ENCODE assay signal across 1 cellular context in genomic region chr12:132710422-132711168, GRCh38.
TF ChIP-seq lines count a peak whose summit lies in the region.

Gene PGAM5 (plus strand): TSS chr12:132710842. CDS start chr12:132710877, 35 bp downstream.

TF ChIP-seq in HepG2, 621 proteins besides CTCF, POLR2A, EP300 and RAD21 (continued from another document and continues in another):
- no peak for TF ChIP-seq ZNF138 (CRISPR knock-in tag; IDR thresholded peaks at IDR 0.05; ENCODE audit: low read depth)
- TF ChIP-seq, protein P1, sequence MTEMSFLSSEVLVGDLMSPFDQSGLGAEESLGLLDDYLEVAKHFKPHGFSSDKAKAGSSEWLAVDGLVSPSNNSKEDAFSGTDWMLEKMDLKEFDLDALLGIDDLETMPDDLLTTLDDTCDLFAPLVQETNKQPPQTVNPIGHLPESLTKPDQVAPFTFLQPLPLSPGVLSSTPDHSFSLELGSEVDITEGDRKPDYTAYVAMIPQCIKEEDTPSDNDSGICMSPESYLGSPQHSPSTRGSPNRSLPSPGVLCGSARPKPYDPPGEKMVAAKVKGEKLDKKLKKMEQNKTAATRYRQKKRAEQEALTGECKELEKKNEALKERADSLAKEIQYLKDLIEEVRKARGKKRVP (CRISPR knock-in tag; IDR thresholded peaks at IDR 0.05) = peak in 1 of 2 experiments; percentile 60; a peak in 1 of 4 replicates
- peak; percentile 71 for TF ChIP-seq ZSCAN25 (CRISPR knock-in tag; IDR thresholded peaks at IDR 0.05)
- no peak for TF ChIP-seq MEIS1 (CRISPR knock-in tag; IDR thresholded peaks at IDR 0.05; ENCODE audit: borderline replicate concordance)
- peak; percentile 23; the same call in 1 of the 2 replicates for TF ChIP-seq ZNF441 (CRISPR knock-in tag; IDR thresholded peaks at IDR 0.05; ENCODE audit: borderline replicate concordance)
- TF ChIP-seq AHR (CRISPR knock-in tag; IDR thresholded peaks at IDR 0.05) = no peak
- TF ChIP-seq ELK4 (CRISPR knock-in tag; IDR thresholded peaks at IDR 0.05; ENCODE audit: borderline replicate concordance) = no peak
- TF ChIP-seq ATRX (CRISPR knock-in tag; IDR thresholded peaks at IDR 0.05; ENCODE audit: borderline replicate concordance) = no peak
- TF ChIP-seq ZNF703 (CRISPR knock-in tag; IDR thresholded peaks at IDR 0.05; ENCODE audit: borderline replicate concordance) = peak; percentile 82; the same call in 1 of the 2 replicates
- TF ChIP-seq CEBPB (IDR thresholded peaks at IDR 0.05; ENCODE audit: borderline replicate concordance, low read depth, low read length) = no peak
- TF ChIP-seq ZSCAN12 (CRISPR knock-in tag; IDR thresholded peaks at IDR 0.05) = no peak
- no peak for TF ChIP-seq ATM (IDR thresholded peaks at IDR 0.05; ENCODE audit: borderline replicate concordance)
- TF ChIP-seq KDM3A (CRISPR knock-in tag; IDR thresholded peaks at IDR 0.05; ENCODE audit: low read depth) = peak; percentile 82
- no peak for TF ChIP-seq EED (CRISPR knock-in tag; IDR thresholded peaks at IDR 0.05)
- no peak for TF ChIP-seq ZNF136 (CRISPR knock-in tag; IDR thresholded peaks at IDR 0.05; ENCODE audit: low read depth)
- peak; percentile 25; the same call in 1 of the 2 replicates for TF ChIP-seq ZMYM3 (CRISPR knock-in tag; IDR thresholded peaks at IDR 0.05)
- TF ChIP-seq TEF (CRISPR knock-in tag; IDR thresholded peaks at IDR 0.05) = peak; percentile 39; the same call in 1 of the 2 replicates
- peak; percentile 84 for TF ChIP-seq GATAD1 (CRISPR knock-in tag; IDR thresholded peaks at IDR 0.05)
- TF ChIP-seq NFAT5 (CRISPR knock-in tag; IDR thresholded peaks at IDR 0.05) = peak; percentile 92
- TF ChIP-seq PLSCR1 (CRISPR knock-in tag; IDR thresholded peaks at IDR 0.05; ENCODE audit: borderline replicate concordance) = no peak
- peak; percentile 44; the same call in 1 of the 2 replicates for TF ChIP-seq ZNF350 (CRISPR knock-in tag; IDR thresholded peaks at IDR 0.05; ENCODE audit: borderline replicate concordance, low read depth)
- TF ChIP-seq MTF1 (CRISPR knock-in tag; IDR thresholded peaks at IDR 0.05) = no peak
- TF ChIP-seq NFKB2 (CRISPR knock-in tag; IDR thresholded peaks at IDR 0.05; ENCODE audit: borderline replicate concordance) = peak; percentile 95
- no peak for TF ChIP-seq ZNF3 (CRISPR knock-in tag; IDR thresholded peaks at IDR 0.05)
- peak; percentile 62 for TF ChIP-seq PPARG (CRISPR knock-in tag; conservative IDR thresholded peaks at IDR 0.05)
- TF ChIP-seq ARID2 (CRISPR knock-in tag; IDR thresholded peaks at IDR 0.05; ENCODE audit: borderline replicate concordance) = no peak
- TF ChIP-seq, protein P2, sequence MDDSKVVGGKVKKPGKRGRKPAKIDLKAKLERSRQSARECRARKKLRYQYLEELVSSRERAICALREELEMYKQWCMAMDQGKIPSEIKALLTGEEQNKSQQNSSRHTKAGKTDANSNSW (CRISPR knock-in tag; IDR thresholded peaks at IDR 0.05; ENCODE audit: borderline replicate concordance) = no peak
- no peak; the same call in 1 of the 2 replicates for TF ChIP-seq ZNF543 (CRISPR knock-in tag; IDR thresholded peaks at IDR 0.05)
- TF ChIP-seq ZNF451 (CRISPR knock-in tag; IDR thresholded peaks at IDR 0.05) = peak; percentile 78
- no peak for TF ChIP-seq NR3C1 (CRISPR knock-in tag; IDR thresholded peaks at IDR 0.05)
- peak; percentile 86 for TF ChIP-seq MYC (CRISPR knock-in tag; IDR thresholded peaks at IDR 0.05; ENCODE audit: borderline replicate concordance)
- no peak for TF ChIP-seq HDAC6 (IDR thresholded peaks at IDR 0.05; ENCODE audit: low read depth, low read length)
- TF ChIP-seq, protein P3, sequence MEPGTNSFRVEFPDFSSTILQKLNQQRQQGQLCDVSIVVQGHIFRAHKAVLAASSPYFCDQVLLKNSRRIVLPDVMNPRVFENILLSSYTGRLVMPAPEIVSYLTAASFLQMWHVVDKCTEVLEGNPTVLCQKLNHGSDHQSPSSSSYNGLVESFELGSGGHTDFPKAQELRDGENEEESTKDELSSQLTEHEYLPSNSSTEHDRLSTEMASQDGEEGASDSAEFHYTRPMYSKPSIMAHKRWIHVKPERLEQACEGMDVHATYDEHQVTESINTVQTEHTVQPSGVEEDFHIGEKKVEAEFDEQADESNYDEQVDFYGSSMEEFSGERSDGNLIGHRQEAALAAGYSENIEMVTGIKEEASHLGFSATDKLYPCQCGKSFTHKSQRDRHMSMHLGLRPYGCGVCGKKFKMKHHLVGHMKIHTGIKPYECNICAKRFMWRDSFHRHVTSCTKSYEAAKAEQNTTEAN (CRISPR knock-in tag; conservative IDR thresholded peaks at IDR 0.05) = peak; percentile 79; the same call in 1 of the 2 replicates
- TF ChIP-seq TOPORS (CRISPR knock-in tag; IDR thresholded peaks at IDR 0.05) = peak; percentile 95
- TF ChIP-seq DMAP1 (CRISPR knock-in tag; IDR thresholded peaks at IDR 0.05) = peak; percentile 93
- peak; percentile 94 for TF ChIP-seq ZNF224 (CRISPR knock-in tag; IDR thresholded peaks at IDR 0.05)
- peak; percentile 87 for TF ChIP-seq CHD2 (IDR thresholded peaks at IDR 0.05; ENCODE audit: low read depth, low read length)
- peak; percentile 92 for TF ChIP-seq SP2 (CRISPR knock-in tag; IDR thresholded peaks at IDR 0.05)
- TF ChIP-seq, protein P4, sequence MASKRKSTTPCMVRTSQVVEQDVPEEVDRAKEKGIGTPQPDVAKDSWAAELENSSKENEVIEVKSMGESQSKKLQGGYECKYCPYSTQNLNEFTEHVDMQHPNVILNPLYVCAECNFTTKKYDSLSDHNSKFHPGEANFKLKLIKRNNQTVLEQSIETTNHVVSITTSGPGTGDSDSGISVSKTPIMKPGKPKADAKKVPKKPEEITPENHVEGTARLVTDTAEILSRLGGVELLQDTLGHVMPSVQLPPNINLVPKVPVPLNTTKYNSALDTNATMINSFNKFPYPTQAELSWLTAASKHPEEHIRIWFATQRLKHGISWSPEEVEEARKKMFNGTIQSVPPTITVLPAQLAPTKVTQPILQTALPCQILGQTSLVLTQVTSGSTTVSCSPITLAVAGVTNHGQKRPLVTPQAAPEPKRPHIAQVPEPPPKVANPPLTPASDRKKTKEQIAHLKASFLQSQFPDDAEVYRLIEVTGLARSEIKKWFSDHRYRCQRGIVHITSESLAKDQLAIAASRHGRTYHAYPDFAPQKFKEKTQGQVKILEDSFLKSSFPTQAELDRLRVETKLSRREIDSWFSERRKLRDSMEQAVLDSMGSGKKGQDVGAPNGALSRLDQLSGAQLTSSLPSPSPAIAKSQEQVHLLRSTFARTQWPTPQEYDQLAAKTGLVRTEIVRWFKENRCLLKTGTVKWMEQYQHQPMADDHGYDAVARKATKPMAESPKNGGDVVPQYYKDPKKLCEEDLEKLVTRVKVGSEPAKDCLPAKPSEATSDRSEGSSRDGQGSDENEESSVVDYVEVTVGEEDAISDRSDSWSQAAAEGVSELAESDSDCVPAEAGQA (IDR thresholded peaks at IDR 0.05; ENCODE audit: low read depth) = peak; percentile 52
- TF ChIP-seq, protein P4 (CRISPR knock-in tag; IDR thresholded peaks at IDR 0.05; ENCODE audit: borderline replicate concordance) = no peak
- TF ChIP-seq CENPX (CRISPR knock-in tag; IDR thresholded peaks at IDR 0.05) = no peak
- no peak for TF ChIP-seq GTF2F1 (IDR thresholded peaks at IDR 0.05; ENCODE audit: low read length)
- TF ChIP-seq CBX5 (CRISPR knock-in tag; IDR thresholded peaks at IDR 0.05; ENCODE audit: borderline replicate concordance) = peak; percentile 50; the same call in 1 of the 2 replicates
- TF ChIP-seq, protein P5, sequence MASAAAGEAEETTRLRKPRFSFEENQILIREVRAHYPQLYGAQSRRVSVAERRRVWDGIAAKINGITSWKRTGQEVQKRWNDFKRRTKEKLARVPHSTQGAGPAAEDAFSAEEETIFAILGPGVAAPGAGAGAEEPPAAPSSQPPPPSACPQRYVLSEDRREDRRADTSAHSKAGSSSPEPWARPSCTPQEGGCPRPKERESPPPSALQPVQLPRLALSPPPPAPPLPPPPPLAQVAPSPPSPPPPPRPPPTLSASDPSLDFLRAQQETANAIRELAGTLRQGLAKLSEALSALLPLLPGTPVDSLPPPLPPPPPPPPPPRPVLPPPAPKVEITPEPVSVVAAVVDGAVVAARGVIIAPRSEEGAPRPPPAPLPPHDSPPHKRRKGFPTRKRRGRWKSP (CRISPR knock-in tag; IDR thresholded peaks at IDR 0.05) = no peak; the same call in 1 of the 2 replicates
- peak; percentile 93 for TF ChIP-seq ZSCAN31 (CRISPR knock-in tag; IDR thresholded peaks at IDR 0.05; ENCODE audit: low read depth)
- 0 out of 2 replicates have a peak, but pooled peaks have one; percentile 77 for TF ChIP-seq EEA1 (CRISPR knock-in tag; IDR thresholded peaks at IDR 0.05; ENCODE audit: borderline replicate concordance)
- peak; percentile 81; the same call in 1 of the 2 replicates for TF ChIP-seq ZNF558 (CRISPR knock-in tag; IDR thresholded peaks at IDR 0.05; ENCODE audit: borderline replicate concordance)
- no peak; the same call in 1 of the 2 replicates for TF ChIP-seq ZNF598 (CRISPR knock-in tag; IDR thresholded peaks at IDR 0.05; ENCODE audit: borderline replicate concordance)
- TF ChIP-seq, protein P6, sequence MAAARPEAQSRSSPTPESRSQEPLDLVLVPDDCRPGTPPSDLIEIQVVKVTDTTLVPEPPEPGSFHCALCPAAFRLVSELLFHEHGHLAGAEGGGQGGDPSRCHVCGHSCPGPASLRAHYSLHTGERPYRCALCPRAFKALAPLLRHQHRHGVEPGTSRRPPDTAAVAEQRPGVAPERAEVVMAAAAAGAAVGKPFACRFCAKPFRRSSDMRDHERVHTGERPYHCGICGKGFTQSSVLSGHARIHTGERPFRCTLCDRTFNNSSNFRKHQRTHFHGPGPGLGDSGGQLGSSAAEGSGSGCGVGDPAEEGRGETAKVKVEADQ (CRISPR knock-in tag; IDR thresholded peaks at IDR 0.05; ENCODE audit: borderline replicate concordance) = peak; percentile 78; the same call in 1 of the 2 replicates
- TF ChIP-seq ZNF605 (CRISPR knock-in tag; IDR thresholded peaks at IDR 0.05) = peak; percentile 44; the same call in 1 of the 2 replicates
